ENCODE assay signal across 32 cellular contexts in the genomic region with DNA sequence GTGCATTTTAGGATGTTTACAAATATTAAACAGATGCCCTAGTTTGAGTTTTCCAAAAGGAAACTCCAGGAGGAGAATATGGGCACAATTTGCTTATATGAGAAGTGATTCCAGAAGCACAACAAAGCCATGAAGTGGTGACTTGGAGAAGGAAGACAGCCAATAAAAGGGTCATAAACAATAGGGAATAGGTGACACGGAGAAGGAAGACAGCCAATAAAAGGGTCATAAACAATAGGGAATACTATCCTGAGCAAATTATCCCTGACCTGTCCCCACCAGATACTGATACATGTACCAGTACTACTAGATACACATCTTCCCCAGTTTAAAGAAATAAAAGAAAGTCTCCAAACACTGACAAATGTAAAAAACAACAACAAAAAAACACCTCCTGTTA.
"Had no signal": no experiment of that assay in that cellular context is flagged by ENCODE, and none has a peak within 500 bp of the region (broad histone marks: within the 10 kb centered on the region; RNA-seq: fewer than 3 reads in every experiment).

No MANE protein-coding gene starts in this region.

- ATAC-seq: activated CD8-positive, alpha-beta T cell treated with anti-CD3 and anti-CD28 coated beads for 36 hours; activated naive CD4-positive, alpha-beta T cell treated with anti-CD3 and anti-CD28 coated beads, Interleukin-2, amount 50 U/mL, for 72 hours; activated T-cell treated with anti-CD3 and anti-CD28 coated beads, Interleukin-2, amount 50 U/mL, for 4 hours; activated T-cell treated with anti-CD3 and anti-CD28 coated beads, Interleukin-2, amount 50 U/mL, for 72 hours; activated T-helper 17 cell treated with anti-CD3 and anti-CD28 coated beads, Interleukin-2, amount 50 U/mL, for 72 hours; body of pancreas had no signal

- H3K27me3 Mint-ChIP-seq: activated B cell treated with CpG ODN at 0.5 μM for 24 hours; activated CD4-positive, alpha-beta memory T cell treated with anti-CD3 and anti-CD28 coated beads for 36 hours; activated CD4-positive, alpha-beta T cell treated with anti-CD3 and anti-CD28 coated beads, Interleukin-2, amount 10 ng/mL, durations not matched to agents 24 days and 14 days; activated CD8-positive, alpha-beta T cell treated with anti-CD3 and anti-CD28 coated beads for 36 hours; activated naive CD8-positive, alpha-beta T cell treated with anti-CD3 and anti-CD28 coated beads for 36 hours; activated T-helper 17 cell treated with anti-CD3 and anti-CD28 coated beads, Interleukin-2, amount 50 U/mL, for 72 hours had no signal

- DNase-seq: activated B cell treated with CpG ODN at 0.5 μM for 24 hours; activated CD4-positive, alpha-beta memory T cell treated with anti-CD3 and anti-CD28 coated beads for 36 hours; activated CD4-positive, alpha-beta T cell treated with anti-CD3 and anti-CD28 coated beads for 4 hours; activated CD4-positive, alpha-beta T cell treated with anti-CD3 and anti-CD28 coated beads, Interleukin-2, amount 10 ng/mL, durations not matched to agents 24 days and 14 days; activated CD4-positive, alpha-beta T cell treated with anti-CD3 and anti-CD28 coated beads, Interleukin-2, amount 50 U/mL, for 1 hour; activated CD4-positive, alpha-beta T cell treated with anti-CD3 and anti-CD28 coated beads, Interleukin-2, amount 50 U/mL, for 4 hours; activated CD4-positive, CD25-positive, alpha-beta regulatory T cell treated with anti-CD3 and anti-CD28 coated beads, Interleukin-2, amount 50 U/mL, for 72 hours; activated CD8-positive, alpha-beta memory T cell treated with anti-CD3 and anti-CD28 coated beads, Interleukin-2, amount 50 U/mL, for 4 hours; activated CD8-positive, alpha-beta T cell treated with anti-CD3 and anti-CD28 coated beads for 36 hours; activated effector memory CD4-positive, alpha-beta T cell treated with anti-CD3 and anti-CD28 coated beads, Interleukin-2, amount 50 U/mL, for 16 hours; activated gamma-delta T cell treated with Interleukin-2 at 50 U/mL for 16 hours; activated naive CD4-positive, alpha-beta T cell; activated naive CD4-positive, alpha-beta T cell treated with anti-CD3 and anti-CD28 coated beads for 36 hours; activated naive CD4-positive, alpha-beta T cell treated with anti-CD3 and anti-CD28 coated beads, Interleukin-2, amount 50 U/mL, for 16 hours; activated naive CD8-positive, alpha-beta T cell treated with anti-CD3 and anti-CD28 coated beads for 36 hours; activated T-cell treated with anti-CD3 and anti-CD28 coated beads for 4 hours; activated T-cell treated with anti-CD3 and anti-CD28 coated beads, Interleukin-2, amount 50 U/mL, for 1 hour; activated T-cell treated with anti-CD3 and anti-CD28 coated beads, Interleukin-2, amount 50 U/mL, for 4 hours; activated T-cell treated with anti-CD3 and anti-CD28 coated beads, Interleukin-2, amount 50 U/mL, for 72 hours; adrenal gland; amniotic stem cell; aorta; body of pancreas; brain microvascular endothelial cell; central memory CD4-positive, alpha-beta T cell; T-helper 2 cell; T-helper 9 cell had no signal

- H3K9me3 Mint-ChIP-seq: activated B cell treated with CpG ODN at 0.5 μM for 24 hours had no signal

- H3K4me1 Mint-ChIP-seq: activated B cell treated with CpG ODN at 0.5 μM for 24 hours; activated CD4-positive, alpha-beta T cell treated with anti-CD3 and anti-CD28 coated beads, Interleukin-2, amount 10 ng/mL, durations not matched to agents 24 days and 14 days; activated naive CD8-positive, alpha-beta T cell treated with anti-CD3 and anti-CD28 coated beads for 36 hours; activated T-helper 17 cell treated with anti-CD3 and anti-CD28 coated beads, Interleukin-2, amount 50 U/mL, for 72 hours had no signal

- H3K36me3 Mint-ChIP-seq: activated CD4-positive, alpha-beta memory T cell treated with anti-CD3 and anti-CD28 coated beads for 36 hours; activated naive CD4-positive, alpha-beta T cell treated with anti-CD3 and anti-CD28 coated beads, Interleukin-2, amount 50 U/mL, for 72 hours; activated naive CD8-positive, alpha-beta T cell treated with anti-CD3 and anti-CD28 coated beads for 36 hours had no signal

- H3K27ac Mint-ChIP-seq: activated B cell treated with CpG ODN at 0.5 μM for 24 hours; activated CD4-positive, alpha-beta memory T cell treated with anti-CD3 and anti-CD28 coated beads for 36 hours; activated CD4-positive, alpha-beta T cell treated with anti-CD3 and anti-CD28 coated beads, Interleukin-2, amount 10 ng/mL, durations not matched to agents 24 days and 14 days; activated CD8-positive, alpha-beta T cell treated with anti-CD3 and anti-CD28 coated beads for 36 hours; activated naive CD4-positive, alpha-beta T cell treated with anti-CD3 and anti-CD28 coated beads for 36 hours; activated naive CD4-positive, alpha-beta T cell treated with anti-CD3 and anti-CD28 coated beads, Interleukin-2, amount 50 U/mL, for 72 hours; activated naive CD8-positive, alpha-beta T cell treated with anti-CD3 and anti-CD28 coated beads for 36 hours; activated T-cell treated with anti-CD3 and anti-CD28 coated beads, Interleukin-2, amount 50 U/mL, for 72 hours; activated T-helper 1 cell treated with anti-CD3 and anti-CD28 coated beads, Interleukin-12 subunit alpha, Interleukin-12 subunit beta, Interleukin-2, Interleukin-4 antibody, amounts not matched to agents 30 ng/mL and 10 ng/mL and 1 ng/mL, durations not matched to agents 14 hours and 24 hours and 36 hours; activated T-helper 17 cell treated with anti-CD3 and anti-CD28 coated beads, Interleukin-2, amount 50 U/mL, for 72 hours; T-helper 1 cell treated with Interleukin-12 subunit alpha and Interleukin-12 subunit beta and Interleukin-4 antibody, amounts not matched to agents 30 μg/mL and 1 μg/mL, for 36 hours; T-helper 2 cell treated with Interferon-gamma antibody and Interleukin-4, amounts not matched to agents 5 μg/mL and 100 μg/mL, for 36 hours had no signal

- H3K4me3 Mint-ChIP-seq: activated B cell treated with CpG ODN at 0.5 μM for 24 hours; activated CD4-positive, alpha-beta memory T cell treated with anti-CD3 and anti-CD28 coated beads for 36 hours; activated CD4-positive, alpha-beta T cell treated with anti-CD3 and anti-CD28 coated beads, Interleukin-2, amount 10 ng/mL, durations not matched to agents 24 days and 14 days; activated CD8-positive, alpha-beta T cell treated with anti-CD3 and anti-CD28 coated beads for 36 hours; activated naive CD4-positive, alpha-beta T cell treated with anti-CD3 and anti-CD28 coated beads for 36 hours; activated naive CD8-positive, alpha-beta T cell treated with anti-CD3 and anti-CD28 coated beads for 36 hours; activated T-cell treated with anti-CD3 and anti-CD28 coated beads, Interleukin-2, amount 50 U/mL, for 4 hours; activated T-cell treated with anti-CD3 and anti-CD28 coated beads, Interleukin-2, amount 50 U/mL, for 72 hours; activated T-helper 1 cell treated with anti-CD3 and anti-CD28 coated beads, Interleukin-12 subunit alpha, Interleukin-12 subunit beta, Interleukin-2, Interleukin-4 antibody, amounts not matched to agents 30 ng/mL and 10 ng/mL and 1 ng/mL, durations not matched to agents 14 hours and 24 hours and 36 hours; activated T-helper 17 cell treated with anti-CD3 and anti-CD28 coated beads, Interleukin-2, amount 50 U/mL, for 72 hours; T-helper 1 cell treated with Interleukin-12 subunit alpha and Interleukin-12 subunit beta and Interleukin-4 antibody, amounts not matched to agents 30 μg/mL and 1 μg/mL, for 36 hours; T-helper 2 cell treated with Interferon-gamma antibody and Interleukin-4, amounts not matched to agents 5 μg/mL and 100 μg/mL, for 36 hours had no signal
